27 cellular contexts compared by ENCODE assay signal in genomic region chr5:121559832-121560231, GRCh38.
"Had no signal": no experiment of that assay in that cellular context is flagged by ENCODE, and none has a peak within 500 bp of the region (broad histone marks: within the 10 kb centered on the region; RNA-seq: fewer than 3 reads in every experiment).

No MANE protein-coding gene starts in this region.

- H3K27ac ChIP-seq: colonic mucosa, coronary artery, dorsolateral prefrontal cortex, epithelial cell of prostate, esophagus muscularis mucosa, esophagus squamous epithelium, foreskin keratinocyte, gastrocnemius medialis, gastroesophageal sphincter, heart left ventricle, heart right ventricle, hepatocyte had no signal

- H3K4me3 ChIP-seq: colonic mucosa, coronary artery, dorsolateral prefrontal cortex, esophagus muscularis mucosa, esophagus squamous epithelium, gastrocnemius medialis, gastroesophageal sphincter, heart left ventricle, heart right ventricle, hepatocyte had no signal

- DNase-seq: colonic mucosa; cortex of kidney; dermis blood vessel endothelial cell; dorsolateral prefrontal cortex; effector CD4-positive, alpha-beta T cell; effector CD8-positive, alpha-beta T cell; effector memory CD4-positive, alpha-beta T cell; effector memory CD8-positive, alpha-beta T cell; endodermal cell; erythroblast; esophagus squamous epithelium; foreskin fibroblast; foreskin keratinocyte; foreskin melanocyte; gastrocnemius medialis; glutamatergic neuron; head of caudate nucleus; heart left ventricle; heart right ventricle had no signal

- H3K27me3 ChIP-seq: colonic mucosa, dorsolateral prefrontal cortex, esophagus muscularis mucosa, esophagus squamous epithelium, foreskin keratinocyte, gastrocnemius medialis, gastroesophageal sphincter, heart left ventricle, heart right ventricle, hepatocyte had no signal

- H3K4me1 ChIP-seq: colonic mucosa, esophagus muscularis mucosa, esophagus squamous epithelium, foreskin keratinocyte, gastrocnemius medialis, gastroesophageal sphincter, heart left ventricle, heart right ventricle had no signal

- ATAC-seq: effector memory CD8-positive, alpha-beta T cell; esophagus mucosa; foreskin keratinocyte; gastrocnemius medialis; gastroesophageal sphincter; heart left ventricle; heart right ventricle had no signal

- H3K4me2 ChIP-seq: hepatocyte had no signal

- H3K9me3 ChIP-seq: colonic mucosa, esophagus muscularis mucosa, esophagus squamous epithelium, gastrocnemius medialis, gastroesophageal sphincter had no signal

- FAIRE-seq: endometrium, endothelial cell of umbilical vein had no signal

- H3K36me3 ChIP-seq: colonic mucosa, esophagus muscularis mucosa, esophagus squamous epithelium, gastrocnemius medialis, gastroesophageal sphincter, heart left ventricle, heart right ventricle had no signal

- H2AFZ ChIP-seq: hepatocyte had no signal
